In genomic region chr4:81446634-81447033, GRCh38 we compare ENCODE assay signal across 18 cellular contexts. TPM values are rescaled to one million over a fixed set of nuclear protein-coding genes. Genes with fewer than 3 reads are reported as not detected.
DNase-seq lines count a peak whose midpoint lies in the region; ATAC-seq and TF ChIP-seq lines count a peak whose summit lies in the region.
"Had no signal": no experiment of that assay in that cellular context is flagged by ENCODE, and none has a peak within 500 bp of the region (broad histone marks: within the 10 kb centered on the region; RNA-seq: fewer than 3 reads in every experiment).

No MANE protein-coding gene starts in this region.

- peak overlapping the region; percentile 3 for H3K27ac Mint-ChIP-seq in activated CD8-positive, alpha-beta T cell treated with anti-CD3 and anti-CD28 coated beads for 36 hours
- no peak overlapping the region for H3K27ac Mint-ChIP-seq in activated CD8-positive, alpha-beta T cell treated with anti-CD3 and anti-CD28 coated beads, Interleukin-2, amount 10 ng/mL, durations not matched to agents 7 days and 5 days
- no peak overlapping the region for H3K27ac Mint-ChIP-seq in endothelial cell (ENCODE audit: unreplicated experiment)
- H3K27ac Mint-ChIP-seq: CD14-positive monocyte; CD4-positive, alpha-beta memory T cell had no signal

- H3K4me3 ChIP-seq in OCI-LY7 (ENCODE audit: low read depth, low read length, poor library complexity, severe bottlenecking), result no peak overlapping the region
- no peak overlapping the region for H3K4me3 ChIP-seq in right lobe of liver
- H3K4me3 ChIP-seq in smooth muscle cell, result no peak overlapping the region
- H3K4me3 ChIP-seq: A549, BLaER1, HAP-1 had no signal

- CTCF ChIA-PET in activated CD8-positive, alpha-beta T cell treated with anti-CD3 and anti-CD28 coated beads for 36 hours (lab: Charles Lee), result no interaction called here
- CTCF ChIA-PET in activated CD8-positive, alpha-beta T cell treated with anti-CD3 and anti-CD28 coated beads, Interleukin-2, amount 10 ng/mL, durations not matched to agents 7 days and 5 days (lab: Charles Lee), result no interaction called here
- CTCF ChIA-PET in OCI-LY7 (lab: Charles Lee; ENCODE audit: unreplicated experiment), result no interaction called here

- POLR2A ChIA-PET in activated CD8-positive, alpha-beta T cell treated with anti-CD3 and anti-CD28 coated beads for 36 hours (lab: Charles Lee), result interaction anchor here (0.8 kb wide), 1 partner anchor 12 kb away, joined by 3 read pairs; no protein-coding TSS in a partner anchor
- POLR2A ChIA-PET in activated CD8-positive, alpha-beta T cell treated with anti-CD3 and anti-CD28 coated beads, Interleukin-2, amount 10 ng/mL, durations not matched to agents 7 days and 5 days (lab: Charles Lee), result no interaction called here
- POLR2A ChIA-PET in OCI-LY7 (lab: Charles Lee), result no interaction called here

- H3K4me1 ChIP-seq in OCI-LY7 (ENCODE audit: insufficient read depth, low read length, poor library complexity, severe bottlenecking) (peaks cover 12% of the 10 kb centered on the region), right lobe of liver (peaks cover 0 to 22% (median 9%) of the 10 kb centered on the region in 4 donors), smooth muscle cell (ENCODE audit: low read depth) (no peaks in the 10 kb centered on the region)
- H3K4me1 ChIP-seq: A549, BLaER1, HAP-1 had no signal

- peaks cover 38% of the 10 kb centered on the region for H3K36me3 Mint-ChIP-seq in activated CD8-positive, alpha-beta T cell treated with anti-CD3 and anti-CD28 coated beads for 36 hours (ENCODE audit: low read depth)
- peaks cover 16% of the 10 kb centered on the region for H3K36me3 Mint-ChIP-seq in activated CD8-positive, alpha-beta T cell treated with anti-CD3 and anti-CD28 coated beads, Interleukin-2, amount 10 ng/mL, durations not matched to agents 7 days and 5 days (ENCODE audit: low read depth)
- H3K36me3 Mint-ChIP-seq in endothelial cell (ENCODE audit: low read depth, unreplicated experiment), result peaks cover 18% of the 10 kb centered on the region

- H3F3A ChIP-seq in smooth muscle cell (ENCODE audit: low read depth), result peaks cover 3% of the 10 kb centered on the region

- intact Hi-C loops in activated CD8-positive, alpha-beta T cell treated with anti-CD3 and anti-CD28 coated beads for 36 hours (cut with micrococcal nuclease), result no loop called here
- intact Hi-C loops in OCI-LY7 (cut with micrococcal nuclease; ENCODE audit: unreplicated experiment), result no loop called here
- intact Hi-C loops in right lobe of liver (cut with DNase I), result no loop called here

- H3K4me1 Mint-ChIP-seq in activated CD8-positive, alpha-beta T cell treated with anti-CD3 and anti-CD28 coated beads for 36 hours (ENCODE audit: low read depth), result no peaks in the 10 kb centered on the region
- H3K4me1 Mint-ChIP-seq in activated CD8-positive, alpha-beta T cell treated with anti-CD3 and anti-CD28 coated beads, Interleukin-2, amount 10 ng/mL, durations not matched to agents 7 days and 5 days (ENCODE audit: low read depth), result no peaks in the 10 kb centered on the region
- peaks cover 6% of the 10 kb centered on the region for H3K4me1 Mint-ChIP-seq in endothelial cell (ENCODE audit: unreplicated experiment)
- H3K4me1 Mint-ChIP-seq: CD14-positive monocyte; CD4-positive, alpha-beta memory T cell had no signal

- TF ChIP-seq POLR2A in right lobe of liver (IDR thresholded peaks at IDR 0.05), result no peak

- H3K9ac ChIP-seq in smooth muscle cell (ENCODE audit: low read depth), result no peak overlapping the region
- H3K9ac ChIP-seq: BLaER1 had no signal

- H3K9me3 ChIP-seq in OCI-LY7 (ENCODE audit: low read length) (peaks cover 10% of the 10 kb centered on the region), right lobe of liver (no peaks in the 10 kb centered on the region), smooth muscle cell (replicated peaks; ENCODE audit: low read depth) (no peaks in the 10 kb centered on the region)
- H3K9me3 ChIP-seq: A549, BLaER1, HAP-1 had no signal

- TF ChIP-seq CTCF in activated CD8-positive, alpha-beta T cell treated with anti-CD3 and anti-CD28 coated beads for 36 hours (IDR thresholded peaks at IDR 0.05), result no peak
- TF ChIP-seq CTCF in OCI-LY7 (conservative IDR thresholded peaks at IDR 0.05; ENCODE audit: low read length) (no peak), right lobe of liver (IDR thresholded peaks at IDR 0.05) (no peak), smooth muscle cell (IDR thresholded peaks at IDR 0.05; ENCODE audit: borderline replicate concordance, insufficient read depth, poor library complexity, severe bottlenecking) (no peak), endothelial cell (IDR thresholded peaks at IDR 0.05; ENCODE audit: unreplicated experiment) (no peak)

- H3K27me3 Mint-ChIP-seq in activated CD8-positive, alpha-beta T cell treated with anti-CD3 and anti-CD28 coated beads for 36 hours, result no peaks in the 10 kb centered on the region
- no peaks in the 10 kb centered on the region for H3K27me3 Mint-ChIP-seq in activated CD8-positive, alpha-beta T cell treated with anti-CD3 and anti-CD28 coated beads, Interleukin-2, amount 10 ng/mL, durations not matched to agents 7 days and 5 days (ENCODE audit: low read depth)
- no peaks in the 10 kb centered on the region for H3K27me3 Mint-ChIP-seq in endothelial cell (ENCODE audit: unreplicated experiment)
- H3K27me3 Mint-ChIP-seq: CD4-positive, alpha-beta memory T cell had no signal

- DNase-seq in activated CD8-positive, alpha-beta T cell treated with anti-CD3 and anti-CD28 coated beads for 36 hours, result no peak
- DNase-seq in activated CD8-positive, alpha-beta T cell treated with anti-CD3 and anti-CD28 coated beads, Interleukin-2, amount 10 ng/mL, durations not matched to agents 7 days and 5 days, result no peak
- peak; percentile 47 for DNase-seq in OCI-LY7 (ENCODE audit: low spot score)
- DNase-seq in right lobe of liver, result no peak
- no peak for DNase-seq in smooth muscle cell (lab: John Stamatoyannopoulos, UW; ENCODE audit: unreplicated experiment)
- no peak for DNase-seq in endothelial cell (ENCODE audit: low spot score)
- DNase-seq in NCI-H2081 treated with DMSO at 0.1 percent for 48 hours (lab: John Stamatoyannopoulos, UW), result no peak
- DNase-seq: CD4-positive, alpha-beta memory T cell; DMS153; DMS79; GDM1 had no signal

- no peaks in the 10 kb centered on the region for H4K20me1 ChIP-seq in OCI-LY7 (ENCODE audit: insufficient read depth, low read length)
- no peaks in the 10 kb centered on the region for H4K20me1 ChIP-seq in smooth muscle cell (ENCODE audit: low read depth)
- H4K20me1 ChIP-seq: BLaER1 had no signal

- no peaks in the 10 kb centered on the region for H3K9me2 ChIP-seq in OCI-LY7 (ENCODE audit: insufficient read depth, low read length)

- H3K4me3 Mint-ChIP-seq in activated CD8-positive, alpha-beta T cell treated with anti-CD3 and anti-CD28 coated beads for 36 hours, result no peak overlapping the region
- no peak overlapping the region for H3K4me3 Mint-ChIP-seq in activated CD8-positive, alpha-beta T cell treated with anti-CD3 and anti-CD28 coated beads, Interleukin-2, amount 10 ng/mL, durations not matched to agents 7 days and 5 days
- no peak overlapping the region for H3K4me3 Mint-ChIP-seq in endothelial cell (ENCODE audit: unreplicated experiment)
- H3K4me3 Mint-ChIP-seq: CD14-positive monocyte; CD4-positive, alpha-beta memory T cell had no signal

- no TSS peak for BruUV-seq in OCI-LY7 (replicated peaks; lab: Mats Ljungman, UMichigan)

- no peak for ATAC-seq in activated CD8-positive, alpha-beta T cell treated with anti-CD3 and anti-CD28 coated beads for 36 hours
- no peak for ATAC-seq in activated CD8-positive, alpha-beta T cell treated with anti-CD3 and anti-CD28 coated beads, Interleukin-2, amount 10 ng/mL, durations not matched to agents 7 days and 5 days
- ATAC-seq in right lobe of liver, result peak; percentile 25 to 72 (median 42)
- ATAC-seq in GM19035 (IDR thresholded peaks at IDR 0.05; ENCODE audit: unreplicated experiment), result no peak
- ATAC-seq: A549 had no signal

- WGBS in right lobe of liver (ENCODE audit: insufficient coverage, low coverage, low lambda C conversion rate, missing lambda C conversion rate), result 50% methylated on average over 1 of the region's 1 CpG
- 79% methylated on average over 1 of the region's 1 CpG for WGBS in smooth muscle cell (ENCODE audit: low lambda C conversion rate)

- no peaks in the 10 kb centered on the region for H3K27me3 ChIP-seq in right lobe of liver
- H3K27me3 ChIP-seq in smooth muscle cell (ENCODE audit: low read depth), result no peaks in the 10 kb centered on the region
- H3K27me3 ChIP-seq: BLaER1 had no signal

- H2AFZ ChIP-seq in OCI-LY7 (ENCODE audit: low read length) (peak overlapping the region; percentile 1; the same call in 1 of the 2 replicates), smooth muscle cell (ENCODE audit: low read depth) (no peak overlapping the region)

- H3K79me2 ChIP-seq in OCI-LY7 (ENCODE audit: insufficient read depth, low read depth, low read length) (no peaks in the 10 kb centered on the region), smooth muscle cell (ENCODE audit: low read depth) (no peaks in the 10 kb centered on the region)

- H3K4me2 ChIP-seq in OCI-LY7 (ENCODE audit: low read length) (peak overlapping the region; percentile 16; the same call in 1 of the 2 replicates), smooth muscle cell (no peak overlapping the region)
- H3K4me2 ChIP-seq: A549, BLaER1 had no signal

- H3K9me3 Mint-ChIP-seq in activated CD8-positive, alpha-beta T cell treated with anti-CD3 and anti-CD28 coated beads for 36 hours, result no peaks in the 10 kb centered on the region
- no peaks in the 10 kb centered on the region for H3K9me3 Mint-ChIP-seq in activated CD8-positive, alpha-beta T cell treated with anti-CD3 and anti-CD28 coated beads, Interleukin-2, amount 10 ng/mL, durations not matched to agents 7 days and 5 days (ENCODE audit: insufficient read depth)
- H3K9me3 Mint-ChIP-seq in endothelial cell (ENCODE audit: unreplicated experiment), result no peaks in the 10 kb centered on the region
- H3K9me3 Mint-ChIP-seq: CD4-positive, alpha-beta memory T cell had no signal

- H3K27ac ChIP-seq in OCI-LY7 (ENCODE audit: low read depth, low read length, poor library complexity, severe bottlenecking) (peak overlapping the region; percentile 39), right lobe of liver (peak overlapping the region in 1 of 3 donors; percentile 36), smooth muscle cell (ENCODE audit: low read depth) (peak overlapping the region; percentile 89)
- H3K27ac ChIP-seq: 22Rv1, A549, BLaER1 had no signal

- H3K36me3 ChIP-seq in OCI-LY7 (ENCODE audit: insufficient read depth, low read length) (peaks cover 73% of the 10 kb centered on the region), right lobe of liver (peaks cover 7 to 98% (median 65%) of the 10 kb centered on the region in 4 donors), smooth muscle cell (ENCODE audit: low read depth) (no peaks in the 10 kb centered on the region)
- H3K36me3 ChIP-seq: HAP-1 had no signal

RNA-seq across cellular contexts. Expression of gene RASGEF1B, which starts 25.1 kb away (rescaled TPM):
- total RNA-seq in activated CD8-positive, alpha-beta T cell treated with anti-CD3 and anti-CD28 coated beads for 36 hours, result 1 to 10 TPM; 6.1 to 6.2 TPM
- 1 to 10 TPM; 2.0 to 2.4 TPM for total RNA-seq in activated CD8-positive, alpha-beta T cell treated with anti-CD3 and anti-CD28 coated beads, Interleukin-2, amount 10 ng/mL, durations not matched to agents 7 days and 5 days
- 10.6 and 12.6 TPM in 2 replicates for total RNA-seq in OCI-LY7 (2014; rRNA removed; shearing (Covaris generic))
- total RNA-seq in OCI-LY7 (2022) (5.7 and 9.8 TPM in 2 replicates), right lobe of liver (10 to 100 TPM; 22.9 to 51.9 (median 25.8) TPM), smooth muscle cell (7.5 and 13.7 TPM in 2 replicates), endothelial cell (ENCODE audit: unreplicated experiment) (10.7 TPM)
- 1.5 and 3.0 TPM in 2 replicates for polyA plus RNA-seq in smooth muscle cell
- polyA plus RNA-seq: AG04450 had no signal

Comparison
In these comparisons a context has a peak if more than half of its experiments do, and no peak if none do; other contexts are left out.
1. ATAC-seq: peak in right lobe of liver (4 of 4); none in activated CD8-positive, alpha-beta T cell treated with anti-CD3 and anti-CD28 coated beads for 36 hours (single experiment), activated CD8-positive, alpha-beta T cell treated with anti-CD3 and anti-CD28 coated beads, Interleukin-2, amount 10 ng/mL, durations not matched to agents 7 days and 5 days (single experiment) and GM19035 (single experiment).